In the genomic region with DNA sequence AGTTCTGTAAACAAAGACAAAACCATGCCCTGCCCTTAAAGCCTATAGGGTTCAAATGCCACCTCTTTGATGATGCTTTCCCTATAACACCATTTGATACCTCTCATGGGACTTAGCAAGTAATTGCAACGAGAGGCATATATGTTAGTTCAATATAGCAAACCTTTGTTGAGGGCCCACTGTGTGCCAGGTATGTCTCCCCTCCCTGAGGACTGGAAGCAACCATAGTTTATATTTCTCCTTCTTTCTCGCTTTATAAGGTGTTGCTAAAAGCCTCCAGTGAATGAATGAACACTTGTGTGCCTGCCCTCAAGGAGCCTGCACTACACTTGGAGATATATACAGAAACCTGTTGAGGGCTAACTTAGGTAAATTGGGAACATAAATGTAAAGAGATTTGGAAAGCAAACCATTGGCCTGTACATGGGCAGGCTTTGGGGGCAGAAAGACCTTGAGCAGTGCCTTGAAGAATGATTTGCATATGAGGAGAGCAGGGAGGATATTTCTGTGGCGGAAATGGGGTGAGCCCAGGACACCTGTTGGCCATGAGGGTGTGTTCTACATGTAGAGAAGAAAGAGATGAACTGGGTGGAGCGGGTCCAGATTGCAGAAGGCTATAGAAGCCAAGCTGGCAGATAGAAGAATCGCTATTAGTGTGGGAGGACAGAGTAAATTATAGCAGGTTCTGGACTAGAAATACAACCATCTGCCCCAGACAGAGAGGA, we compare ENCODE assay signal across 2 cellular contexts.
TF ChIP-seq lines count a peak whose summit lies in the region.

No MANE protein-coding gene starts in this region.

TF ChIP-seq in SK-N-SH, 30 proteins besides CTCF, POLR2A, EP300 and RAD21 (continued from another document):
- TF ChIP-seq, protein P1, sequence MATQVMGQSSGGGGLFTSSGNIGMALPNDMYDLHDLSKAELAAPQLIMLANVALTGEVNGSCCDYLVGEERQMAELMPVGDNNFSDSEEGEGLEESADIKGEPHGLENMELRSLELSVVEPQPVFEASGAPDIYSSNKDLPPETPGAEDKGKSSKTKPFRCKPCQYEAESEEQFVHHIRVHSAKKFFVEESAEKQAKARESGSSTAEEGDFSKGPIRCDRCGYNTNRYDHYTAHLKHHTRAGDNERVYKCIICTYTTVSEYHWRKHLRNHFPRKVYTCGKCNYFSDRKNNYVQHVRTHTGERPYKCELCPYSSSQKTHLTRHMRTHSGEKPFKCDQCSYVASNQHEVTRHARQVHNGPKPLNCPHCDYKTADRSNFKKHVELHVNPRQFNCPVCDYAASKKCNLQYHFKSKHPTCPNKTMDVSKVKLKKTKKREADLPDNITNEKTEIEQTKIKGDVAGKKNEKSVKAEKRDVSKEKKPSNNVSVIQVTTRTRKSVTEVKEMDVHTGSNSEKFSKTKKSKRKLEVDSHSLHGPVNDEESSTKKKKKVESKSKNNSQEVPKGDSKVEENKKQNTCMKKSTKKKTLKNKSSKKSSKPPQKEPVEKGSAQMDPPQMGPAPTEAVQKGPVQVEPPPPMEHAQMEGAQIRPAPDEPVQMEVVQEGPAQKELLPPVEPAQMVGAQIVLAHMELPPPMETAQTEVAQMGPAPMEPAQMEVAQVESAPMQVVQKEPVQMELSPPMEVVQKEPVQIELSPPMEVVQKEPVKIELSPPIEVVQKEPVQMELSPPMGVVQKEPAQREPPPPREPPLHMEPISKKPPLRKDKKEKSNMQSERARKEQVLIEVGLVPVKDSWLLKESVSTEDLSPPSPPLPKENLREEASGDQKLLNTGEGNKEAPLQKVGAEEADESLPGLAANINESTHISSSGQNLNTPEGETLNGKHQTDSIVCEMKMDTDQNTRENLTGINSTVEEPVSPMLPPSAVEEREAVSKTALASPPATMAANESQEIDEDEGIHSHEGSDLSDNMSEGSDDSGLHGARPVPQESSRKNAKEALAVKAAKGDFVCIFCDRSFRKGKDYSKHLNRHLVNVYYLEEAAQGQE (IDR thresholded peaks at IDR 0.05; ENCODE audit: low read depth, low read length): no peak
- TF ChIP-seq MEF2A (IDR thresholded peaks at IDR 0.05; ENCODE audit: borderline replicate concordance, low read depth) (no peak), TEAD4 (IDR thresholded peaks at IDR 0.05; ENCODE audit: borderline replicate concordance, insufficient read depth) (no peak), TCF12 (IDR thresholded peaks at IDR 0.05) (no peak), TAF1 (IDR thresholded peaks at IDR 0.05; ENCODE audit: borderline replicate concordance, low read depth, low read length) (no peak), JUND (IDR thresholded peaks at IDR 0.05) (no peak), NFIC (IDR thresholded peaks at IDR 0.05; ENCODE audit: borderline replicate concordance) (no peak), FOSL2 (IDR thresholded peaks at IDR 0.05; ENCODE audit: borderline replicate concordance, low read depth) (no peak), RCOR1 (IDR thresholded peaks at IDR 0.05; ENCODE audit: low read length) (no peak), CHD2 (IDR thresholded peaks at IDR 0.05; ENCODE audit: low read length, partially characterized antibody) (no peak)
- TF ChIP-seq, protein P2, sequence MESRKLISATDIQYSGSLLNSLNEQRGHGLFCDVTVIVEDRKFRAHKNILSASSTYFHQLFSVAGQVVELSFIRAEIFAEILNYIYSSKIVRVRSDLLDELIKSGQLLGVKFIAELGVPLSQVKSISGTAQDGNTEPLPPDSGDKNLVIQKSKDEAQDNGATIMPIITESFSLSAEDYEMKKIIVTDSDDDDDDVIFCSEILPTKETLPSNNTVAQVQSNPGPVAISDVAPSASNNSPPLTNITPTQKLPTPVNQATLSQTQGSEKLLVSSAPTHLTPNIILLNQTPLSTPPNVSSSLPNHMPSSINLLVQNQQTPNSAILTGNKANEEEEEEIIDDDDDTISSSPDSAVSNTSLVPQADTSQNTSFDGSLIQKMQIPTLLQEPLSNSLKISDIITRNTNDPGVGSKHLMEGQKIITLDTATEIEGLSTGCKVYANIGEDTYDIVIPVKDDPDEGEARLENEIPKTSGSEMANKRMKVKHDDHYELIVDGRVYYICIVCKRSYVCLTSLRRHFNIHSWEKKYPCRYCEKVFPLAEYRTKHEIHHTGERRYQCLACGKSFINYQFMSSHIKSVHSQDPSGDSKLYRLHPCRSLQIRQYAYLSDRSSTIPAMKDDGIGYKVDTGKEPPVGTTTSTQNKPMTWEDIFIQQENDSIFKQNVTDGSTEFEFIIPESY (IDR thresholded peaks at IDR 0.05; ENCODE audit: borderline replicate concordance, low read depth): no peak
- TF ChIP-seq, protein P3, sequence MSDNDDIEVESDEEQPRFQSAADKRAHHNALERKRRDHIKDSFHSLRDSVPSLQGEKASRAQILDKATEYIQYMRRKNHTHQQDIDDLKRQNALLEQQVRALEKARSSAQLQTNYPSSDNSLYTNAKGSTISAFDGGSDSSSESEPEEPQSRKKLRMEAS (IDR thresholded peaks at IDR 0.05; ENCODE audit: low read depth): no peak

TF ChIP-seq in SK-N-SH treated with all-trans-retinoic acid at 6 μM for 48 hours, 23 proteins besides CTCF, POLR2A, EP300 and RAD21:
- TF ChIP-seq, protein P4, sequence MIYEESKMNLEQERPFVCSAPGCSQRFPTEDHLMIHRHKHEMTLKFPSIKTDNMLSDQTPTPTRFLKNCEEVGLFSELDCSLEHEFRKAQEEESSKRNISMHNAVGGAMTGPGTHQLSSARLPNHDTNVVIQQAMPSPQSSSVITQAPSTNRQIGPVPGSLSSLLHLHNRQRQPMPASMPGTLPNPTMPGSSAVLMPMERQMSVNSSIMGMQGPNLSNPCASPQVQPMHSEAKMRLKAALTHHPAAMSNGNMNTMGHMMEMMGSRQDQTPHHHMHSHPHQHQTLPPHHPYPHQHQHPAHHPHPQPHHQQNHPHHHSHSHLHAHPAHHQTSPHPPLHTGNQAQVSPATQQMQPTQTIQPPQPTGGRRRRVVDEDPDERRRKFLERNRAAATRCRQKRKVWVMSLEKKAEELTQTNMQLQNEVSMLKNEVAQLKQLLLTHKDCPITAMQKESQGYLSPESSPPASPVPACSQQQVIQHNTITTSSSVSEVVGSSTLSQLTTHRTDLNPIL (CRISPR knock-in tag; IDR thresholded peaks at IDR 0.05; ENCODE audit: low read depth): no peak
- TF ChIP-seq PPARA (CRISPR knock-in tag; IDR thresholded peaks at IDR 0.05; ENCODE audit: borderline replicate concordance) (no peak), OSR1 (CRISPR knock-in tag; IDR thresholded peaks at IDR 0.05) (no peak), ZNF8 (CRISPR knock-in tag; IDR thresholded peaks at IDR 0.05) (no peak)
